8 cellular contexts compared by ENCODE assay signal in genomic region chr10:73731588-73732375, GRCh38. TPM values are rescaled to one million over a fixed set of nuclear protein-coding genes. Genes with fewer than 3 reads are reported as not detected.
DNase-seq lines count a peak whose midpoint lies in the region; ATAC-seq and TF ChIP-seq lines count a peak whose summit lies in the region.
"Had no signal": no experiment of that assay in that cellular context is flagged by ENCODE, and none has a peak within 500 bp of the region (broad histone marks: within the 10 kb centered on the region; RNA-seq: fewer than 3 reads in every experiment).

No MANE protein-coding gene starts in this region.

- TF ChIP-seq CTCF in CD8-positive, alpha-beta T cell (IDR thresholded peaks at IDR 0.05): no peak
- TF ChIP-seq CTCF in mucosa of descending colon (IDR thresholded peaks at IDR 0.05): no peak

- intact Hi-C loops in CD8-positive, alpha-beta T cell (cut with DNase I, micrococcal nuclease): loop anchor here (2.0 to 5.0 kb wide), 2 partner anchors 41 to 234 kb away; partner anchors contain the start of gene PPP3CB (in 1 of the 2)
- intact Hi-C loops in mucosa of descending colon (cut with DNase I, micrococcal nuclease): no loop called here

- peaks cover 5% of the 10 kb centered on the region for H3K36me3 ChIP-seq in CD8-positive, alpha-beta T cell (ENCODE audit: insufficient read depth, low read length)
- H3K36me3 ChIP-seq in mucosa of descending colon (ENCODE audit: low read depth): no peaks in the 10 kb centered on the region

- H3K27ac Mint-ChIP-seq in CD8-positive, alpha-beta T cell: no peak overlapping the region
- H3K27ac Mint-ChIP-seq in activated CD4-positive, alpha-beta memory T cell treated with anti-CD3 and anti-CD28 coated beads, Interleukin-2, amount 10 ng/mL, durations not matched to agents 7 days and 5 days: peak overlapping the region; percentile 16

- peaks cover 38% of the 10 kb centered on the region for H3K36me3 Mint-ChIP-seq in CD8-positive, alpha-beta T cell
- peaks cover 9% of the 10 kb centered on the region for H3K36me3 Mint-ChIP-seq in activated CD4-positive, alpha-beta memory T cell treated with anti-CD3 and anti-CD28 coated beads, Interleukin-2, amount 10 ng/mL, durations not matched to agents 7 days and 5 days (ENCODE audit: low read depth)

- no peak for ATAC-seq in CD8-positive, alpha-beta T cell
- ATAC-seq in mucosa of descending colon (no peak), GM21619 (IDR thresholded peaks at IDR 0.05; ENCODE audit: unreplicated experiment) (no peak)

- CTCF ChIA-PET in CD8-positive, alpha-beta T cell (lab: Charles Lee): interaction anchor here (1.4 to 1.8 kb wide), 3 partner anchors 12 to 118 kb away, joined by 3 to 8 read pairs (median 5); partner anchors contain the start of gene SEC24C
- CTCF ChIA-PET in activated CD4-positive, alpha-beta memory T cell treated with anti-CD3 and anti-CD28 coated beads, Interleukin-2, amount 10 ng/mL, durations not matched to agents 7 days and 5 days (lab: Charles Lee): interaction anchor here (1.2 to 3.9 kb wide), 4 partner anchors 12 to 202 kb away, joined by 3 to 31 read pairs (median 4); partner anchors contain the start of gene SEC24C

- H3K9me3 ChIP-seq in CD8-positive, alpha-beta T cell (ENCODE audit: low read length): no peaks in the 10 kb centered on the region
- no peaks in the 10 kb centered on the region for H3K9me3 ChIP-seq in mucosa of descending colon
- H3K9me3 ChIP-seq: Peyer's patch had no signal

- POLR2A ChIA-PET in CD8-positive, alpha-beta T cell (lab: Charles Lee): interaction anchor here (0.8 to 2.4 kb wide), 5 partner anchors 11 to 78 kb away, joined by 3 to 32 read pairs (median 7); partner anchors contain the start of genes SEC24C and ZSWIM8
- POLR2A ChIA-PET in activated CD4-positive, alpha-beta memory T cell treated with anti-CD3 and anti-CD28 coated beads, Interleukin-2, amount 10 ng/mL, durations not matched to agents 7 days and 5 days (lab: Charles Lee): interaction anchor here (1.3 to 6.8 kb wide), 6 partner anchors 12 to 236 kb away, joined by 3 to 164 read pairs (median 18); partner anchors contain the start of genes PPP3CB, SEC24C and ZSWIM8

- H3K4me3 Mint-ChIP-seq in CD8-positive, alpha-beta T cell: peak overlapping the region; percentile 58
- H3K4me3 Mint-ChIP-seq in activated CD4-positive, alpha-beta memory T cell treated with anti-CD3 and anti-CD28 coated beads, Interleukin-2, amount 10 ng/mL, durations not matched to agents 7 days and 5 days: peak overlapping the region; percentile 47

- H3K4me1 ChIP-seq in CD8-positive, alpha-beta T cell (ENCODE audit: insufficient read depth, low read length): peaks cover 13% of the 10 kb centered on the region
- H3K4me1 ChIP-seq in mucosa of descending colon (ENCODE audit: low read depth): peaks cover 20% of the 10 kb centered on the region

- H3K27me3 Mint-ChIP-seq in CD8-positive, alpha-beta T cell (ENCODE audit: low read depth): no peaks in the 10 kb centered on the region
- H3K27me3 Mint-ChIP-seq in activated CD4-positive, alpha-beta memory T cell treated with anti-CD3 and anti-CD28 coated beads, Interleukin-2, amount 10 ng/mL, durations not matched to agents 7 days and 5 days: no peaks in the 10 kb centered on the region

- H3K27me3 ChIP-seq in CD8-positive, alpha-beta T cell (ENCODE audit: insufficient read depth, low read length): no peaks in the 10 kb centered on the region
- H3K27me3 ChIP-seq: Peyer's patch had no signal

- no peaks in the 10 kb centered on the region for H3K9me3 Mint-ChIP-seq in CD8-positive, alpha-beta T cell
- H3K9me3 Mint-ChIP-seq in activated CD4-positive, alpha-beta memory T cell treated with anti-CD3 and anti-CD28 coated beads, Interleukin-2, amount 10 ng/mL, durations not matched to agents 7 days and 5 days: no peaks in the 10 kb centered on the region

- H3K4me3 ChIP-seq in CD8-positive, alpha-beta T cell (ENCODE audit: low read depth, low read length): no peak overlapping the region
- no peak overlapping the region for H3K4me3 ChIP-seq in mucosa of descending colon

- no peak for DNase-seq in CD8-positive, alpha-beta T cell
- no peak for DNase-seq in activated CD4-positive, alpha-beta memory T cell treated with anti-CD3 and anti-CD28 coated beads, Interleukin-2, amount 10 ng/mL, durations not matched to agents 7 days and 5 days
- DNase-seq in mucosa of descending colon (peak in 2 of 3 donors; percentile 40 to 52), RPMI8226 (no peak), GF-D8 (lab: John Stamatoyannopoulos, UW) (no peak)
- DNase-seq: hypothalamus, Peyer's patch had no signal

- no peak overlapping the region for H3K27ac ChIP-seq in CD8-positive, alpha-beta T cell (ENCODE audit: low read depth, low read length)

- peaks cover 30% of the 10 kb centered on the region for H3K4me1 Mint-ChIP-seq in CD8-positive, alpha-beta T cell (ENCODE audit: low read depth)
- H3K4me1 Mint-ChIP-seq in activated CD4-positive, alpha-beta memory T cell treated with anti-CD3 and anti-CD28 coated beads, Interleukin-2, amount 10 ng/mL, durations not matched to agents 7 days and 5 days: peaks cover 19% of the 10 kb centered on the region

RNA-seq across cellular contexts. Expression of gene SEC24C, which starts 12.4 kb away (rescaled TPM):
- 10 to 100 TPM; 76.9 to 78.6 TPM for total RNA-seq in CD8-positive, alpha-beta T cell
- 100 to 1,000 TPM; 106 to 108 TPM for total RNA-seq in activated CD4-positive, alpha-beta memory T cell treated with anti-CD3 and anti-CD28 coated beads, Interleukin-2, amount 10 ng/mL, durations not matched to agents 7 days and 5 days
- 10 to 100 TPM; 64.5 to 73.6 (median 71.2) TPM for total RNA-seq in mucosa of descending colon

RNA-seq across cellular contexts. Expression of gene AGAP5, which starts 33.9 kb away (rescaled TPM):
- total RNA-seq in CD8-positive, alpha-beta T cell: 1 to 10 TPM; 3.0 to 3.7 TPM
- 1 to 10 TPM; 8.1 to 9.3 TPM for total RNA-seq in activated CD4-positive, alpha-beta memory T cell treated with anti-CD3 and anti-CD28 coated beads, Interleukin-2, amount 10 ng/mL, durations not matched to agents 7 days and 5 days
- 10 to 100 TPM in 1 of 3 donors, 1 to 10 TPM in 2; 6.4 to 12.8 (median 10.0) TPM for total RNA-seq in mucosa of descending colon

RNA-seq across cellular contexts. Expression of gene CHCHD1, which starts 50.1 kb away (rescaled TPM):
- 1 to 10 TPM; 7.2 to 8.1 TPM for total RNA-seq in CD8-positive, alpha-beta T cell
- total RNA-seq in activated CD4-positive, alpha-beta memory T cell treated with anti-CD3 and anti-CD28 coated beads, Interleukin-2, amount 10 ng/mL, durations not matched to agents 7 days and 5 days: 10 to 100 TPM; 31.4 to 34.6 TPM
- 10 to 100 TPM; 19.8 to 26.2 (median 22.7) TPM for total RNA-seq in mucosa of descending colon

RNA-seq across cellular contexts. Expression of gene ZSWIM8, which starts 53.6 kb away (rescaled TPM):
- 10 to 100 TPM; 68.2 to 72.4 TPM for total RNA-seq in CD8-positive, alpha-beta T cell
- total RNA-seq in activated CD4-positive, alpha-beta memory T cell treated with anti-CD3 and anti-CD28 coated beads, Interleukin-2, amount 10 ng/mL, durations not matched to agents 7 days and 5 days: 10 to 100 TPM; 88.0 to 92.2 TPM
- total RNA-seq in mucosa of descending colon: 100 to 1,000 TPM in 1 of 3 donors, 10 to 100 TPM in 2; 72.5 to 119 (median 90.1) TPM

Comparison
In these comparisons a context has a peak if more than half of its experiments do, and no peak if none do; other contexts are left out.
1. DNase-seq: peak in mucosa of descending colon (2 of 3); none in CD8-positive, alpha-beta T cell (0 of 7), activated CD4-positive, alpha-beta memory T cell treated with anti-CD3 and anti-CD28 coated beads, Interleukin-2, amount 10 ng/mL, durations not matched to agents 7 days and 5 days (single experiment), RPMI8226 (single experiment) and GF-D8 (single experiment).
2. intact Hi-C loops: an anchor here in CD8-positive, alpha-beta T cell (2.0 to 5.0 kb wide); none called in mucosa of descending colon.